ENCODE assay signal across 33 cellular contexts in genomic region chr3:124424396-124424795, GRCh38.
"Had no signal": no experiment of that assay in that cellular context is flagged by ENCODE, and none has a peak within 500 bp of the region (broad histone marks: within the 10 kb centered on the region; RNA-seq: fewer than 3 reads in every experiment).

No MANE protein-coding gene starts in this region.

- H3K27ac ChIP-seq: adrenal gland, body of pancreas, breast epithelium, cardiac muscle cell, coronary artery, epithelial cell of prostate, esophagus squamous epithelium, gastroesophageal sphincter had no signal

- H3K27me3 Mint-ChIP-seq: dendritic cell treated with granulocyte-macrophage colony-stimulating factor and Interleukin-4, amounts not matched to agents 40 ng/mL and 50 ng/mL, for 4 days had no signal

- DNase-seq: activated B cell treated with CpG ODN at 0.5 μM for 24 hours; activated CD4-positive, alpha-beta T cell treated with anti-CD3 and anti-CD28 coated beads for 48 hours; activated CD4-positive, alpha-beta T cell treated with anti-CD3 and anti-CD28 coated beads, Interleukin-2, amount 50 U/mL, for 1 hour; activated CD4-positive, alpha-beta T cell treated with anti-CD3 and anti-CD28 coated beads, Interleukin-2, amount 50 U/mL, for 48 hours; activated CD8-positive, alpha-beta memory T cell treated with anti-CD3 and anti-CD28 coated beads for 24 hours; activated CD8-positive, alpha-beta T cell treated with anti-CD3 and anti-CD28 coated beads for 36 hours; activated effector memory CD4-positive, alpha-beta T cell treated with Interleukin-2 at 50 U/mL for 16 hours; activated gamma-delta T cell treated with Interleukin-2 at 50 U/mL for 16 hours; activated naive CD4-positive, alpha-beta T cell treated with Interleukin-2 at 50 U/mL for 16 hours; activated naive CD8-positive, alpha-beta T cell treated with anti-CD3 and anti-CD28 coated beads for 36 hours; activated naive CD8-positive, alpha-beta T cell treated with anti-CD3 and anti-CD28 coated beads, Interleukin-2, amount 50 U/mL, for 24 hours; activated T-cell treated with anti-CD3 and anti-CD28 coated beads, Interleukin-2, amount 50 U/mL, for 4 hours; adrenal gland; amygdala; aorta; body of pancreas; effector CD4-positive, alpha-beta T cell; esophagus squamous epithelium; foreskin melanocyte; hippocampal formation; T-helper 2 cell had no signal

- H3K4me1 ChIP-seq: body of pancreas, breast epithelium, esophagus squamous epithelium had no signal

- FAIRE-seq: endometrium, endothelial cell of umbilical vein had no signal

- H3K36me3 ChIP-seq: cardiac muscle cell had no signal

- H3K36me3 Mint-ChIP-seq: activated naive CD4-positive, alpha-beta T cell treated with anti-CD3 and anti-CD28 coated beads, Interleukin-2, amount 50 U/mL, for 24 hours; activated naive CD8-positive, alpha-beta T cell treated with anti-CD3 and anti-CD28 coated beads for 36 hours had no signal

- H3K4me3 ChIP-seq: adrenal gland, body of pancreas, breast epithelium, cardiac muscle cell, coronary artery, esophagus squamous epithelium, gastroesophageal sphincter had no signal

- H3K27me3 ChIP-seq: adrenal gland, body of pancreas, breast epithelium, cardiac muscle cell, esophagus squamous epithelium, gastroesophageal sphincter had no signal

- H3K9me3 Mint-ChIP-seq: activated B cell treated with CpG ODN at 0.5 μM for 24 hours; activated CD8-positive, alpha-beta T cell treated with anti-CD3 and anti-CD28 coated beads for 36 hours; activated naive CD4-positive, alpha-beta T cell treated with anti-CD3 and anti-CD28 coated beads, Interleukin-2, amount 50 U/mL, for 24 hours; activated naive CD8-positive, alpha-beta T cell treated with anti-CD3 and anti-CD28 coated beads for 36 hours; activated naive CD8-positive, alpha-beta T cell treated with anti-CD3 and anti-CD28 coated beads, Interleukin-2, amount 50 U/mL, for 24 hours; activated T-cell treated with anti-CD3 and anti-CD28 coated beads, Interleukin-2, amount 50 U/mL, for 4 hours; activated T-helper 17 cell treated with anti-CD3 and anti-CD28 coated beads, Interleukin-2, amount 50 U/mL, for 72 hours; central memory CD8-positive, alpha-beta T cell; dendritic cell treated with granulocyte-macrophage colony-stimulating factor and Interleukin-4, amounts not matched to agents 40 ng/mL and 50 ng/mL, for 4 days had no signal

- ATAC-seq: activated CD4-positive, CD25-positive, alpha-beta regulatory T cell treated with anti-CD3 and anti-CD28 coated beads, Interleukin-2, amount 50 U/mL, for 24 hours; activated CD8-positive, alpha-beta T cell treated with anti-CD3 and anti-CD28 coated beads for 36 hours; activated naive CD8-positive, alpha-beta T cell treated with anti-CD3 and anti-CD28 coated beads, Interleukin-2, amount 50 U/mL, for 24 hours; activated T-cell treated with anti-CD3 and anti-CD28 coated beads, Interleukin-2, amount 50 U/mL, for 4 hours; activated T-helper 17 cell treated with anti-CD3 and anti-CD28 coated beads, Interleukin-2, amount 50 U/mL, for 72 hours; body of pancreas; gastroesophageal sphincter had no signal

- H3K4me3 Mint-ChIP-seq: activated B cell treated with CpG ODN at 0.5 μM for 24 hours; activated CD8-positive, alpha-beta T cell treated with anti-CD3 and anti-CD28 coated beads for 36 hours; activated naive CD4-positive, alpha-beta T cell treated with anti-CD3 and anti-CD28 coated beads, Interleukin-2, amount 50 U/mL, for 24 hours; activated naive CD8-positive, alpha-beta T cell treated with anti-CD3 and anti-CD28 coated beads for 36 hours; activated naive CD8-positive, alpha-beta T cell treated with anti-CD3 and anti-CD28 coated beads, Interleukin-2, amount 50 U/mL, for 24 hours; activated T-cell treated with anti-CD3 and anti-CD28 coated beads, Interleukin-2, amount 50 U/mL, for 4 hours; activated T-helper 17 cell treated with anti-CD3 and anti-CD28 coated beads, Interleukin-2, amount 50 U/mL, for 72 hours; central memory CD8-positive, alpha-beta T cell; dendritic cell treated with granulocyte-macrophage colony-stimulating factor and Interleukin-4, amounts not matched to agents 40 ng/mL and 50 ng/mL, for 4 days had no signal

- H3K27ac Mint-ChIP-seq: activated B cell treated with CpG ODN at 0.5 μM for 24 hours; activated CD8-positive, alpha-beta T cell treated with anti-CD3 and anti-CD28 coated beads for 36 hours; activated naive CD4-positive, alpha-beta T cell treated with anti-CD3 and anti-CD28 coated beads, Interleukin-2, amount 50 U/mL, for 24 hours; activated naive CD8-positive, alpha-beta T cell treated with anti-CD3 and anti-CD28 coated beads for 36 hours; activated naive CD8-positive, alpha-beta T cell treated with anti-CD3 and anti-CD28 coated beads, Interleukin-2, amount 50 U/mL, for 24 hours; activated T-helper 17 cell treated with anti-CD3 and anti-CD28 coated beads, Interleukin-2, amount 50 U/mL, for 72 hours; dendritic cell treated with granulocyte-macrophage colony-stimulating factor and Interleukin-4, amounts not matched to agents 40 ng/mL and 50 ng/mL, for 4 days had no signal

- H3K4me1 Mint-ChIP-seq: activated B cell treated with CpG ODN at 0.5 μM for 24 hours; activated naive CD4-positive, alpha-beta T cell treated with anti-CD3 and anti-CD28 coated beads, Interleukin-2, amount 50 U/mL, for 24 hours; activated naive CD8-positive, alpha-beta T cell treated with anti-CD3 and anti-CD28 coated beads for 36 hours; activated naive CD8-positive, alpha-beta T cell treated with anti-CD3 and anti-CD28 coated beads, Interleukin-2, amount 50 U/mL, for 24 hours; activated T-helper 17 cell treated with anti-CD3 and anti-CD28 coated beads, Interleukin-2, amount 50 U/mL, for 72 hours; central memory CD8-positive, alpha-beta T cell had no signal

- H3K9me3 ChIP-seq: adrenal gland, body of pancreas, breast epithelium, esophagus squamous epithelium, gastroesophageal sphincter had no signal
